In genomic region chr16:58126451-58126968, GRCh38 we compare ENCODE assay signal across 8 cellular contexts. TPM values are rescaled to one million over a fixed set of nuclear protein-coding genes. Genes with fewer than 3 reads are reported as not detected.
DNase-seq lines count a peak whose midpoint lies in the region; ATAC-seq and TF ChIP-seq lines count a peak whose summit lies in the region.

No MANE protein-coding gene starts in this region.

- H3K27ac Mint-ChIP-seq in activated naive CD8-positive, alpha-beta T cell treated with anti-CD3 and anti-CD28 coated beads, Interleukin-2, amount 50 U/mL, for 24 hours, result peak overlapping the region; percentile 30

- no peak for TF ChIP-seq CTCF in liver (IDR thresholded peaks at IDR 0.05; ENCODE audit: low read depth, low read length, missing input control)
- no peak for TF ChIP-seq CTCF in tibial artery (IDR thresholded peaks at IDR 0.05)

- H3K4me3 ChIP-seq in liver (ENCODE audit: low read depth in 1 of 3, low read length in 3 of 3) (peak overlapping the region in 2 of 3 donors; percentile 5 to 15), tibial artery (peak overlapping the region; percentile 72 to 93)

- intact Hi-C loops in tibial artery (cut with DNase I; ENCODE audit: low total_unique reads), result loop anchor here (5.0 to 10.0 kb wide), 2 partner anchors 104 to 392 kb away; partner anchors contain the start of gene KATNB1

- H3K27me3 ChIP-seq in liver (ENCODE audit: control insufficient read depth in 4 of 4, insufficient read depth in 4 of 4, low read length in 3 of 4) (no peaks in the 10 kb centered on the region), tibial artery (no peaks in the 10 kb centered on the region)

- no peaks in the 10 kb centered on the region for H3K27me3 Mint-ChIP-seq in activated T-cell treated with anti-CD3 and anti-CD28 coated beads, Interleukin-2, amount 50 U/mL, for 4 hours (ENCODE audit: low read depth)
- H3K27me3 Mint-ChIP-seq in activated naive CD8-positive, alpha-beta T cell treated with anti-CD3 and anti-CD28 coated beads, Interleukin-2, amount 50 U/mL, for 24 hours, result no peaks in the 10 kb centered on the region

- H3K9ac ChIP-seq in liver (ENCODE audit: low read depth in 1 of 2, low read length in 2 of 2), result peak overlapping the region; percentile 21 to 60

- peak overlapping the region; percentile 83 for H3K4me3 Mint-ChIP-seq in activated T-cell treated with anti-CD3 and anti-CD28 coated beads, Interleukin-2, amount 50 U/mL, for 4 hours
- peak overlapping the region; percentile 86 for H3K4me3 Mint-ChIP-seq in activated naive CD8-positive, alpha-beta T cell treated with anti-CD3 and anti-CD28 coated beads, Interleukin-2, amount 50 U/mL, for 24 hours

- peaks cover 7 to 55% (median 46%) of the 10 kb centered on the region in 4 donors for H3K4me1 ChIP-seq in liver (ENCODE audit: control insufficient read depth in 4 of 4, insufficient read depth in 4 of 4, low read length in 3 of 4)
- peaks cover 0 to 52% (median 40%) of the 10 kb centered on the region in 4 donors for H3K4me1 ChIP-seq in tibial artery

- no peak for ATAC-seq in activated T-cell treated with anti-CD3 and anti-CD28 coated beads, Interleukin-2, amount 50 U/mL, for 4 hours
- ATAC-seq in activated naive CD8-positive, alpha-beta T cell treated with anti-CD3 and anti-CD28 coated beads, Interleukin-2, amount 50 U/mL, for 24 hours, result no peak

- 29% methylated on average over 4 of the region's 4 CpGs for WGBS in liver

- H3K9me3 Mint-ChIP-seq in activated T-cell treated with anti-CD3 and anti-CD28 coated beads, Interleukin-2, amount 50 U/mL, for 4 hours, result no peaks in the 10 kb centered on the region
- peaks cover 3% of the 10 kb centered on the region for H3K9me3 Mint-ChIP-seq in activated naive CD8-positive, alpha-beta T cell treated with anti-CD3 and anti-CD28 coated beads, Interleukin-2, amount 50 U/mL, for 24 hours

- no peak for DNase-seq in activated T-cell treated with anti-CD3 and anti-CD28 coated beads, Interleukin-2, amount 50 U/mL, for 4 hours
- DNase-seq in activated T-cell treated with anti-CD3 and anti-CD28 coated beads, Interleukin-2, amount 50 U/mL, for 48 hours, result no peak
- no peak for DNase-seq in activated naive CD8-positive, alpha-beta T cell treated with anti-CD3 and anti-CD28 coated beads, Interleukin-2, amount 50 U/mL, for 24 hours
- DNase-seq in tibial artery (no peak), NCI-H82 (lab: John Stamatoyannopoulos, UW) (no peak), NCI-H69 (lab: John Stamatoyannopoulos, UW) (no peak), cerebellar cortex (ENCODE audit: low spot score) (no peak)

- H3K9me3 ChIP-seq in liver (ENCODE audit: control insufficient read depth in 4 of 4, low read length in 3 of 4), result no peaks in the 10 kb centered on the region
- peaks cover 0 to 3% (median 0%) of the 10 kb centered on the region in 3 donors for H3K9me3 ChIP-seq in tibial artery

- peaks cover 59% of the 10 kb centered on the region for H3K4me1 Mint-ChIP-seq in activated T-cell treated with anti-CD3 and anti-CD28 coated beads, Interleukin-2, amount 50 U/mL, for 4 hours (ENCODE audit: low read depth)
- H3K4me1 Mint-ChIP-seq in activated naive CD8-positive, alpha-beta T cell treated with anti-CD3 and anti-CD28 coated beads, Interleukin-2, amount 50 U/mL, for 24 hours, result peaks cover 62% of the 10 kb centered on the region

- peak overlapping the region; percentile 78 to 80 for H3K27ac ChIP-seq in liver (ENCODE audit: low read depth in 1 of 2, low read length in 2 of 2)
- peak overlapping the region; percentile 80 to 94 for H3K27ac ChIP-seq in tibial artery

- no peaks in the 10 kb centered on the region for H3K36me3 Mint-ChIP-seq in activated T-cell treated with anti-CD3 and anti-CD28 coated beads, Interleukin-2, amount 50 U/mL, for 4 hours (ENCODE audit: insufficient read depth)
- peaks cover 5% of the 10 kb centered on the region for H3K36me3 Mint-ChIP-seq in activated naive CD8-positive, alpha-beta T cell treated with anti-CD3 and anti-CD28 coated beads, Interleukin-2, amount 50 U/mL, for 24 hours (ENCODE audit: low read depth)

- no peak for TF ChIP-seq RAD21 in liver (IDR thresholded peaks at IDR 0.05)

- H3K36me3 ChIP-seq in liver (ENCODE audit: control insufficient read depth in 4 of 4, insufficient read depth in 3 of 4, low read depth in 1 of 4, low read length in 3 of 4) (no peaks in the 10 kb centered on the region), tibial artery (no peaks in the 10 kb centered on the region)

TF ChIP-seq in liver, 16 proteins besides CTCF, POLR2A, EP300 and RAD21:
- TF ChIP-seq YY1 (IDR thresholded peaks at IDR 0.05) (no peak), REST (IDR thresholded peaks at IDR 0.05) (no peak), MAX (IDR thresholded peaks at IDR 0.05) (no peak), FOXA1 (IDR thresholded peaks at IDR 0.05) (no peak), FOXA2 (IDR thresholded peaks at IDR 0.05) (no peak), NR2F2 (IDR thresholded peaks at IDR 0.05) (no peak), RXRA (IDR thresholded peaks at IDR 0.05) (no peak), EGR1 (IDR thresholded peaks at IDR 0.05; ENCODE audit: low read depth in 2 of 2) (no peak), ATF3 (IDR thresholded peaks at IDR 0.05) (no peak), HNF4A (conservative IDR thresholded peaks at IDR 0.05) (no peak), JUND (IDR thresholded peaks at IDR 0.05) (no peak), TAF1 (conservative IDR thresholded peaks at IDR 0.05) (no peak), SP1 (IDR thresholded peaks at IDR 0.05) (no peak)
TF ChIP-seq in liver: peak in this region for 0.

RNA-seq across cellular contexts. Expression of gene CFAP20, which starts 2.7 kb away (rescaled TPM):
- 10 to 100 TPM; 60.6 to 77.5 (median 65.3) TPM for total RNA-seq in activated T-cell treated with anti-CD3 and anti-CD28 coated beads, Interleukin-2, amount 50 U/mL, for 4 hours
- 10 to 100 TPM; 22.1 to 23.4 TPM for total RNA-seq in liver
- 10 to 100 TPM; 25.8 to 30.6 TPM for polyA plus RNA-seq in liver
